In the genomic region with DNA sequence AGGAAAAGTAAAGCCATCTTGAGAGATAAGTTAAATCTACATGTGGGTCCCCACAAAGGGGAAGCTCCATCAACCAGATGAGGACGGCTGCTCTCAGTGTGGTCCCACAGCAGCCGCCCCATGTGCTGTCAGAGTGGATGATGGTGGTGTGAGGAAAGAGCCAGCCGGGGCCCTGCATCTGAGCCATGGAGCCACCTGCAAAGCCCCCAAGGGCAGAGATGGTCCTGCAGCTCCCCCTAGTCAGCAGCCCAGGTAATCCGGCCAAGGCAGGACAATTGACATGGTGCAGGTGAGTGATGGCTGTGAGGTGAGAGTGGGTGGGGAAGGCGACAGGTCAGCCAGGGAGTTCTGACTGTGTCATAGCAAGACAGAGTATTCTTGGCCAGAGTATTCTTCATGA, we compare ENCODE assay signal across 10 cellular contexts.
DNase-seq lines count a peak whose midpoint lies in the region; ATAC-seq and TF ChIP-seq lines count a peak whose summit lies in the region.
"Had no signal": no experiment of that assay in that cellular context is flagged by ENCODE, and none has a peak within 500 bp of the region (broad histone marks: within the 10 kb centered on the region; RNA-seq: fewer than 3 reads in every experiment).

No MANE protein-coding gene starts in this region.

- no peak overlapping the region for H3K4me3 ChIP-seq in left ventricle myocardium inferior
- no peak overlapping the region for H3K4me3 ChIP-seq in right atrium auricular region
- no peak overlapping the region for H3K4me3 ChIP-seq in upper lobe of right lung
- no peak overlapping the region for H3K4me3 ChIP-seq in breast epithelium

- H3K27ac ChIP-seq in left ventricle myocardium inferior (replicated peaks) (no peak overlapping the region), right atrium auricular region (no peak overlapping the region), VCaP (no peak overlapping the region), upper lobe of right lung (no peak overlapping the region), breast epithelium (no peak overlapping the region)

- H3K27me3 ChIP-seq in left ventricle myocardium inferior (ENCODE audit: low read depth) (peaks cover 52% of the 10 kb centered on the region), right atrium auricular region (no peaks in the 10 kb centered on the region), upper lobe of right lung (peaks cover under 1% of the 10 kb centered on the region), breast epithelium (no peaks in the 10 kb centered on the region)

- TF ChIP-seq POLR2A in breast epithelium (IDR thresholded peaks at IDR 0.05) = no peak

- peak; percentile 48 for ATAC-seq in HG02623 (IDR thresholded peaks at IDR 0.05; ENCODE audit: unreplicated experiment)
- ATAC-seq in upper lobe of right lung = peak; percentile 26
- ATAC-seq: naive thymus-derived CD4-positive, alpha-beta T cell had no signal

- no peaks in the 10 kb centered on the region for H3K4me1 ChIP-seq in left ventricle myocardium inferior
- H3K4me1 ChIP-seq in right atrium auricular region = no peaks in the 10 kb centered on the region
- H3K4me1 ChIP-seq in upper lobe of right lung = no peaks in the 10 kb centered on the region
- H3K4me1 ChIP-seq in breast epithelium = no peaks in the 10 kb centered on the region

- DNase-seq in left ventricle myocardium inferior (no peak), right atrium auricular region (ENCODE audit: low spot score) (no peak), upper lobe of right lung (no peak), SKM-1 (lab: John Stamatoyannopoulos, UW; ENCODE audit: unreplicated experiment) (no peak), breast epithelium (ENCODE audit: low spot score in 2 of 2) (no peak), GOT3 (lab: John Stamatoyannopoulos, UW) (no peak)
- DNase-seq: AML-193; naive thymus-derived CD4-positive, alpha-beta T cell had no signal

- H3K36me3 ChIP-seq in left ventricle myocardium inferior (no peaks in the 10 kb centered on the region), right atrium auricular region (no peaks in the 10 kb centered on the region), upper lobe of right lung (no peaks in the 10 kb centered on the region), breast epithelium (no peaks in the 10 kb centered on the region)

- H3K9me3 ChIP-seq in left ventricle myocardium inferior (replicated peaks) (no peaks in the 10 kb centered on the region), right atrium auricular region (no peaks in the 10 kb centered on the region), upper lobe of right lung (no peaks in the 10 kb centered on the region), breast epithelium (no peaks in the 10 kb centered on the region)

- intact Hi-C loops in left ventricle myocardium inferior (cut with micrococcal nuclease) = no loop called here
- intact Hi-C loops in upper lobe of right lung (cut with DNase I) = no loop called here
- intact Hi-C loops in breast epithelium (cut with DNase I; ENCODE audit: low total_unique reads) = no loop called here

- TF ChIP-seq CTCF in left ventricle myocardium inferior (IDR thresholded peaks at IDR 0.05; ENCODE audit: borderline replicate concordance) (peak; percentile 49), right atrium auricular region (IDR thresholded peaks at IDR 0.05) (peak in 1 of 2 donors; percentile 23), VCaP (conservative IDR thresholded peaks at IDR 0.05) (peak; percentile 69), upper lobe of right lung (IDR thresholded peaks at IDR 0.05) (no peak), breast epithelium (IDR thresholded peaks at IDR 0.05) (no peak)

Comparison
In these comparisons a context has a peak if more than half of its experiments do, and no peak if none do; other contexts are left out.
1. CTCF ChIP-seq: peak in left ventricle myocardium inferior (single experiment) and VCaP (single experiment); none in upper lobe of right lung (single experiment) and breast epithelium (0 of 3).